ENCODE assay signal across 9 cellular contexts in genomic region chr2:32278476-32278853, GRCh38. TPM values are rescaled to one million over a fixed set of nuclear protein-coding genes. Genes with fewer than 3 reads are reported as not detected.
DNase-seq lines count a peak whose midpoint lies in the region; ATAC-seq, FAIRE-seq and TF ChIP-seq lines count a peak whose summit lies in the region.
"Had no signal": no experiment of that assay in that cellular context is flagged by ENCODE, and none has a peak within 500 bp of the region (broad histone marks: within the 10 kb centered on the region; RNA-seq: fewer than 3 reads in every experiment).

No MANE protein-coding gene starts in this region.

- H3K27ac Mint-ChIP-seq in T-helper 1 cell treated with Interleukin-12 subunit alpha and Interleukin-12 subunit beta and Interleukin-4 antibody, amounts not matched to agents 30 μg/mL and 1 μg/mL, for 36 hours, result peak overlapping the region; percentile 68
- H3K27ac Mint-ChIP-seq in activated naive CD8-positive, alpha-beta T cell, result peak overlapping the region; percentile 88

- peaks cover 18% of the 10 kb centered on the region for H3K4me1 Mint-ChIP-seq in T-helper 1 cell treated with Interleukin-12 subunit alpha and Interleukin-12 subunit beta and Interleukin-4 antibody, amounts not matched to agents 30 μg/mL and 1 μg/mL, for 36 hours (ENCODE audit: low read depth)
- peaks cover 31% of the 10 kb centered on the region for H3K4me1 Mint-ChIP-seq in activated naive CD8-positive, alpha-beta T cell (ENCODE audit: low read depth)

- H3K36me3 ChIP-seq in kidney (ENCODE audit: control insufficient read depth in 1 of 2, insufficient read depth in 2 of 2, low read length in 2 of 2), result no peaks in the 10 kb centered on the region

- no peak for TF ChIP-seq CTCF in kidney (IDR thresholded peaks at IDR 0.05; ENCODE audit: borderline replicate concordance, extremely low read depth, insufficient read depth)

- no peak for FAIRE-seq in kidney (lab: Jason Lieb, UNC)

- peaks cover 4% of the 10 kb centered on the region for H3K27me3 Mint-ChIP-seq in T-helper 1 cell treated with Interleukin-12 subunit alpha and Interleukin-12 subunit beta and Interleukin-4 antibody, amounts not matched to agents 30 μg/mL and 1 μg/mL, for 36 hours (ENCODE audit: low read depth)
- no peaks in the 10 kb centered on the region for H3K27me3 Mint-ChIP-seq in activated naive CD8-positive, alpha-beta T cell

- no peaks in the 10 kb centered on the region for H3K9me3 ChIP-seq in kidney (ENCODE audit: control insufficient read depth in 1 of 2, low read length in 2 of 2)

- peak overlapping the region; percentile 86 to 98 for H3K9ac ChIP-seq in kidney (ENCODE audit: low read length in 2 of 2)

- peak overlapping the region; percentile 87 to 91 for H3K4me3 ChIP-seq in kidney (ENCODE audit: low read length in 2 of 2)

- no peak for ATAC-seq in GM21723 (IDR thresholded peaks at IDR 0.05; ENCODE audit: unreplicated experiment)

- H3K4me3 Mint-ChIP-seq in T-helper 1 cell treated with Interleukin-12 subunit alpha and Interleukin-12 subunit beta and Interleukin-4 antibody, amounts not matched to agents 30 μg/mL and 1 μg/mL, for 36 hours, result peak overlapping the region; percentile 88
- H3K4me3 Mint-ChIP-seq in activated naive CD8-positive, alpha-beta T cell, result peak overlapping the region; percentile 95

- peaks cover 3 to 4% of the 10 kb centered on the region in 2 donors for H3K4me1 ChIP-seq in kidney (ENCODE audit: control insufficient read depth in 1 of 2, insufficient read depth in 1 of 2, low read depth in 1 of 2, low read length in 2 of 2)

- DNase-seq in T-helper 1 cell (no peak), kidney (no peak), substantia nigra (lab: John Stamatoyannopoulos, UW) (no peak), anterior cingulate cortex (lab: John Stamatoyannopoulos, UW) (no peak)
- no peak for DNase-seq in activated CD4-positive, alpha-beta T cell treated with anti-CD3 and anti-CD28 coated beads, Interleukin-2, amount 50 U/mL, for 1 hour

- intact Hi-C loops in kidney (cut with DNase I), result no loop called here

- no peaks in the 10 kb centered on the region for H3K9me3 Mint-ChIP-seq in T-helper 1 cell treated with Interleukin-12 subunit alpha and Interleukin-12 subunit beta and Interleukin-4 antibody, amounts not matched to agents 30 μg/mL and 1 μg/mL, for 36 hours
- H3K9me3 Mint-ChIP-seq in activated naive CD8-positive, alpha-beta T cell (ENCODE audit: low read depth), result no peaks in the 10 kb centered on the region

- H3K27ac ChIP-seq in kidney (ENCODE audit: low read depth in 2 of 2, low read length in 2 of 2) (peak overlapping the region in 1 of 2 donors; percentile 36), substantia nigra (ENCODE audit: low read depth, low read length, poor library complexity, severe bottlenecking) (peak overlapping the region; percentile 80)

- H3K36me3 Mint-ChIP-seq in T-helper 1 cell treated with Interleukin-12 subunit alpha and Interleukin-12 subunit beta and Interleukin-4 antibody, amounts not matched to agents 30 μg/mL and 1 μg/mL, for 36 hours (ENCODE audit: low read depth), result peaks cover 11% of the 10 kb centered on the region
- H3K36me3 Mint-ChIP-seq in activated naive CD8-positive, alpha-beta T cell, result peaks cover 8% of the 10 kb centered on the region

RNA-seq across cellular contexts. Expression of gene YIPF4, which starts 0.8 kb away (rescaled TPM):
- total RNA-seq in kidney, result 48.6 TPM
- polyA plus RNA-seq in kidney (ENCODE audit: insufficient read depth, low read depth, low replicate concordance), result 29.4 TPM

RNA-seq across cellular contexts. Expression of gene NLRC4, which starts 13.8 kb away (rescaled TPM):
- total RNA-seq in kidney, result 2.3 TPM
- polyA plus RNA-seq in kidney (ENCODE audit: insufficient read depth, low read depth, low replicate concordance), result 0.49 TPM
- total RNA-seq: HT1080 had no signal
